In genomic region chr6:148595550-148595949, GRCh38 we compare ENCODE assay signal across 27 cellular contexts.
"Had no signal": no experiment of that assay in that cellular context is flagged by ENCODE, and none has a peak within 500 bp of the region (broad histone marks: within the 10 kb centered on the region; RNA-seq: fewer than 3 reads in every experiment).

No MANE protein-coding gene starts in this region.

- H3K27ac ChIP-seq: neutrophil, ovary, psoas muscle, right lobe of liver, suprapubic skin, testis, tibial artery, transverse colon, vagina had no signal

- FAIRE-seq: small intestine, urothelium cell line had no signal

- H3K9me3 ChIP-seq: neutrophil, ovary, psoas muscle, right lobe of liver, sigmoid colon, suprapubic skin, testis, tibial artery, transverse colon, vagina had no signal

- H3K36me3 ChIP-seq: neutrophil, ovary, right lobe of liver, sigmoid colon, suprapubic skin, tibial artery, transverse colon, vagina had no signal

- H3K27me3 ChIP-seq: neutrophil, ovary, right lobe of liver, sigmoid colon, suprapubic skin, testis, tibial artery, transverse colon, vagina had no signal

- ATAC-seq: naive thymus-derived CD8-positive, alpha-beta T cell; natural killer cell treated with Interleukin-12 subunit alpha and Interleukin-12 subunit beta and Interleukin-15 and Interleukin-18, amount 100 ng/mL, for 72 hours; psoas muscle; right cardiac atrium; right lobe of liver; stimulated activated memory B cell treated with anti-CD40 and anti-IgM and Interleukin-4, amounts not matched to agents 10 μg/mL and 1 μg/mL and 100 μg/mL, for 72 hours; stimulated activated naive CD8-positive, alpha-beta T cell treated with anti-CD3 and anti-CD28 coated beads, Interleukin-15, amount 100 ng/mL, for 72 hours; stimulated activated naive CD8-positive, alpha-beta T cell treated with anti-CD3 and anti-CD28 coated beads, Interleukin-15, Interleukin-2, amounts not matched to agents 100 U/mL and 50 U/mL, for 24 hours had no signal

- H3K4me3 ChIP-seq: ovary, psoas muscle, right lobe of liver, sigmoid colon, suprapubic skin, testis, tibial artery, transverse colon, vagina had no signal

- DNase-seq: naive B cell; naive thymus-derived CD8-positive, alpha-beta T cell; nephron progenitor cell; nucleus accumbens; ovary; psoas muscle; right lobe of liver; sigmoid colon; small intestine; stimulated activated CD4-positive, alpha-beta T cell treated with anti-CD3 and anti-CD28 coated beads, Interleukin-15, amount 100 ng/mL, for 24 hours; stimulated activated CD4-positive, alpha-beta T cell treated with anti-CD3 and anti-CD28 coated beads, Interleukin-2, amount 100 ng/mL, for 24 hours; stimulated activated CD4-positive, alpha-beta T cell treated with anti-CD3 and anti-CD28 coated beads, Interleukin-2, amount 100 ng/mL, for 48 hours; stimulated activated CD4-positive, alpha-beta T cell treated with anti-CD3 and anti-CD28 coated beads, Interleukin-4, amount 100 ng/mL, for 24 hours; stimulated activated naive CD4-positive, alpha-beta T cell; stimulated activated naive CD8-positive, alpha-beta T cell treated with anti-CD3 and anti-CD28 coated beads, Interleukin-15, amount 100 ng/mL, for 72 hours; stimulated activated naive CD8-positive, alpha-beta T cell treated with anti-CD3 and anti-CD28 coated beads, Interleukin-15, Interleukin-2, amounts not matched to agents 100 U/mL and 50 U/mL, for 24 hours; substantia nigra; tibial artery; transverse colon had no signal

- H3K4me1 ChIP-seq: psoas muscle, right lobe of liver, testis, vagina had no signal
